ENCODE assay signal across 1 cellular context in genomic region chr1:213303286-213303685, GRCh38.
TF ChIP-seq lines count a peak whose summit lies in the region.

No MANE protein-coding gene starts in this region.

TF ChIP-seq in IMR-90, 13 proteins besides CTCF, POLR2A, EP300 and RAD21 (continued from another document):
- TF ChIP-seq USF2 (IDR thresholded peaks at IDR 0.05; ENCODE audit: low read depth, low read length) (no peak), MAFK (IDR thresholded peaks at IDR 0.05; ENCODE audit: low read depth, low read length) (no peak), RFX5 (IDR thresholded peaks at IDR 0.05; ENCODE audit: low read depth, low read length) (no peak), CEBPB (IDR thresholded peaks at IDR 0.05; ENCODE audit: low read depth, low read length) (no peak), SMC3 (IDR thresholded peaks at IDR 0.05; ENCODE audit: low read depth, low read length) (no peak)
- TF ChIP-seq, protein P1, sequence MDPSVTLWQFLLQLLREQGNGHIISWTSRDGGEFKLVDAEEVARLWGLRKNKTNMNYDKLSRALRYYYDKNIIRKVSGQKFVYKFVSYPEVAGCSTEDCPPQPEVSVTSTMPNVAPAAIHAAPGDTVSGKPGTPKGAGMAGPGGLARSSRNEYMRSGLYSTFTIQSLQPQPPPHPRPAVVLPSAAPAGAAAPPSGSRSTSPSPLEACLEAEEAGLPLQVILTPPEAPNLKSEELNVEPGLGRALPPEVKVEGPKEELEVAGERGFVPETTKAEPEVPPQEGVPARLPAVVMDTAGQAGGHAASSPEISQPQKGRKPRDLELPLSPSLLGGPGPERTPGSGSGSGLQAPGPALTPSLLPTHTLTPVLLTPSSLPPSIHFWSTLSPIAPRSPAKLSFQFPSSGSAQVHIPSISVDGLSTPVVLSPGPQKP (IDR thresholded peaks at IDR 0.05; ENCODE audit: borderline replicate concordance, low read depth, low read length): no peak
